ENCODE assay signal across 12 cellular contexts in genomic region chr14:24079521-24080141, GRCh38. TPM values are rescaled to one million over a fixed set of nuclear protein-coding genes. Genes with fewer than 3 reads are reported as not detected.
DNase-seq lines count a peak whose midpoint lies in the region; ATAC-seq and TF ChIP-seq lines count a peak whose summit lies in the region.
"Had no signal": no experiment of that assay in that cellular context is flagged by ENCODE, and none has a peak within 500 bp of the region (broad histone marks: within the 10 kb centered on the region; RNA-seq: fewer than 3 reads in every experiment).

No MANE protein-coding gene starts in this region.

- peaks cover 17% of the 10 kb centered on the region for H3K4me1 ChIP-seq in CD4-positive, CD25-positive, alpha-beta regulatory T cell (ENCODE audit: control insufficient read depth, insufficient read depth, low read length, poor library complexity, severe bottlenecking)

- no peak for TF ChIP-seq CTCF in HL-60 (IDR thresholded peaks at IDR 0.05; ENCODE audit: insufficient read depth, low read length)
- TF ChIP-seq CTCF in Calu3 (IDR thresholded peaks at IDR 0.05; ENCODE audit: unreplicated experiment), result no peak

- H3K36me3 ChIP-seq in CD4-positive, CD25-positive, alpha-beta regulatory T cell (ENCODE audit: control insufficient read depth, insufficient read depth, low read length), result no peaks in the 10 kb centered on the region

- intact Hi-C loops in Calu3 (cut with micrococcal nuclease; ENCODE audit: unreplicated experiment), result no loop called here

- CTCF ChIA-PET in Calu3 (lab: Charles Lee), result interaction anchor here (0.7 to 2.8 kb wide), 3 partner anchors 11 to 56 kb away, joined by 3 to 10 read pairs (median 3); partner anchors contain the start of gene PSME1

- H3K4me3 ChIP-seq in CD4-positive, CD25-positive, alpha-beta regulatory T cell (ENCODE audit: low read depth, low read length), result no peak overlapping the region
- no peak overlapping the region for H3K4me3 ChIP-seq in HL-60 (replicated peaks; ENCODE audit: insufficient read depth, low read length)

- DNase-seq in CD4-positive, CD25-positive, alpha-beta regulatory T cell, result no peak
- peak; percentile 51 to 73 for DNase-seq in HL-60 (ENCODE audit: low read depth in 1 of 2, low spot score in 1 of 2)
- DNase-seq in SHP77 treated with DMSO at 0.1 percent for 48 hours (lab: John Stamatoyannopoulos, UW), result peak; percentile 44
- peak; percentile 53 for DNase-seq in iPS-NIHi11 (ENCODE audit: low spot score)
- no peak for DNase-seq in Calu3
- DNase-seq in occipital lobe (lab: John Stamatoyannopoulos, UW), result no peak
- DNase-seq in foreskin melanocyte, result no peak
- DNase-seq: activated T-cell treated with anti-CD3 and anti-CD28 coated beads, Interleukin-2, amount 50 U/mL, for 4 hours; Caco-2; mesenchymal stem cell; NCI-H2029 treated with DMSO at 0.1 percent for 48 hours had no signal

- no peaks in the 10 kb centered on the region for H3K9me3 Mint-ChIP-seq in CD4-positive, CD25-positive, alpha-beta regulatory T cell
- no peaks in the 10 kb centered on the region for H3K9me3 Mint-ChIP-seq in Calu3 (ENCODE audit: low read depth, unreplicated experiment)
- H3K9me3 Mint-ChIP-seq: activated T-cell treated with anti-CD3 and anti-CD28 coated beads, Interleukin-2, amount 50 U/mL, for 4 hours had no signal

- no peak for ATAC-seq in CD4-positive, CD25-positive, alpha-beta regulatory T cell (ENCODE audit: low read depth in 2 of 2)
- no peak for ATAC-seq in HG02678 (IDR thresholded peaks at IDR 0.05; ENCODE audit: unreplicated experiment)
- ATAC-seq: activated T-cell treated with anti-CD3 and anti-CD28 coated beads, Interleukin-2, amount 50 U/mL, for 4 hours had no signal

- H3K27ac Mint-ChIP-seq in CD4-positive, CD25-positive, alpha-beta regulatory T cell, result peak overlapping the region in 2 of 3 donors; percentile 69 to 84
- H3K27ac Mint-ChIP-seq in Calu3 (ENCODE audit: unreplicated experiment), result no peak overlapping the region

- no peaks in the 10 kb centered on the region for H3K27me3 ChIP-seq in CD4-positive, CD25-positive, alpha-beta regulatory T cell (ENCODE audit: control insufficient read depth, insufficient read depth, low read length)
- peaks cover 21% of the 10 kb centered on the region for H3K27me3 ChIP-seq in HL-60 (ENCODE audit: insufficient read depth, poor library complexity, severe bottlenecking)

- H3K27me3 Mint-ChIP-seq in CD4-positive, CD25-positive, alpha-beta regulatory T cell, result no peaks in the 10 kb centered on the region
- H3K27me3 Mint-ChIP-seq in Calu3 (ENCODE audit: unreplicated experiment), result peaks cover 20% of the 10 kb centered on the region

- H3K9me3 ChIP-seq in CD4-positive, CD25-positive, alpha-beta regulatory T cell (ENCODE audit: control insufficient read depth in 2 of 2, low read length in 2 of 2), result no peaks in the 10 kb centered on the region
- H3K9me3 ChIP-seq: Caco-2 had no signal

- H3K27ac ChIP-seq in CD4-positive, CD25-positive, alpha-beta regulatory T cell (ENCODE audit: insufficient read depth, low read length, poor library complexity, severe bottlenecking), result no peak overlapping the region
- H3K27ac ChIP-seq in HL-60 (replicated peaks), result no peak overlapping the region

- H3K36me3 Mint-ChIP-seq in CD4-positive, CD25-positive, alpha-beta regulatory T cell, result no peaks in the 10 kb centered on the region
- peaks cover 9% of the 10 kb centered on the region for H3K36me3 Mint-ChIP-seq in Calu3 (ENCODE audit: insufficient read depth, unreplicated experiment)

- peaks cover 3 to 26% (median 17%) of the 10 kb centered on the region in 4 donors for H3K4me1 Mint-ChIP-seq in CD4-positive, CD25-positive, alpha-beta regulatory T cell
- peaks cover 8% of the 10 kb centered on the region for H3K4me1 Mint-ChIP-seq in Calu3 (ENCODE audit: low read depth, unreplicated experiment)

- peak overlapping the region in 2 of 4 donors; percentile 90 to 91 for H3K4me3 Mint-ChIP-seq in CD4-positive, CD25-positive, alpha-beta regulatory T cell
- H3K4me3 Mint-ChIP-seq in Calu3 (ENCODE audit: low read depth, unreplicated experiment), result no peak overlapping the region

- BruUV-seq in Calu3 (replicated peaks; lab: Mats Ljungman, UMichigan), result no TSS peak

RNA-seq across cellular contexts. Expression of gene CPNE6, which starts 8.3 kb away (rescaled TPM):
- not detected for total RNA-seq in CD4-positive, CD25-positive, alpha-beta regulatory T cell
- not detected for polyA plus RNA-seq in CD4-positive, CD25-positive, alpha-beta regulatory T cell
- total RNA-seq in Calu3 (2022) (not detected in 2 replicates), occipital lobe (10.8 TPM)
- total RNA-seq: activated T-cell treated with anti-CD3 and anti-CD28 coated beads, Interleukin-2, amount 50 U/mL, for 4 hours; Caco-2 had no signal

RNA-seq across cellular contexts. Expression of gene PCK2, which starts 14.5 kb away (rescaled TPM):
- 21.0 TPM for total RNA-seq in CD4-positive, CD25-positive, alpha-beta regulatory T cell
- 10 to 100 TPM; 26.3 to 32.2 (median 27.8) TPM for polyA plus RNA-seq in CD4-positive, CD25-positive, alpha-beta regulatory T cell
- 38.0 and 43.6 TPM in 2 replicates for total RNA-seq in Calu3 (2022)
- total RNA-seq in occipital lobe, result 1.1 TPM

RNA-seq across cellular contexts. Expression of gene CARMIL3, which starts 27.8 kb away (rescaled TPM):
- 0.52 TPM for total RNA-seq in CD4-positive, CD25-positive, alpha-beta regulatory T cell
- not detected for polyA plus RNA-seq in CD4-positive, CD25-positive, alpha-beta regulatory T cell
- total RNA-seq in Calu3 (2022) (0.33 and 0.42 TPM in 2 replicates), occipital lobe (24.2 TPM)

RNA-seq across cellular contexts. Expression of gene DCAF11, which starts 34.9 kb away (rescaled TPM):
- total RNA-seq in CD4-positive, CD25-positive, alpha-beta regulatory T cell, result 97.8 TPM
- 10 to 100 TPM; 73.4 to 95.7 (median 82.3) TPM for polyA plus RNA-seq in CD4-positive, CD25-positive, alpha-beta regulatory T cell
- total RNA-seq in Calu3 (2022) (58.2 and 63.4 TPM in 2 replicates), occipital lobe (60.0 TPM)

RNA-seq across cellular contexts. Expression of gene NRL, which starts 35.1 kb away (rescaled TPM):
- total RNA-seq in CD4-positive, CD25-positive, alpha-beta regulatory T cell, result 2.8 TPM
- 1 to 10 TPM; 1.9 to 2.9 (median 2.1) TPM for polyA plus RNA-seq in CD4-positive, CD25-positive, alpha-beta regulatory T cell
- 1.8 and 2.3 TPM in 2 replicates for total RNA-seq in Calu3 (2022)
- 0.94 TPM for total RNA-seq in occipital lobe

Comparison
In these comparisons a context has a peak if more than half of its experiments do, and no peak if none do; other contexts are left out.
1. DNase-seq: peak in HL-60 (2 of 2), SHP77 treated with DMSO at 0.1 percent for 48 hours (single experiment) and iPS-NIHi11 (single experiment); none in CD4-positive, CD25-positive, alpha-beta regulatory T cell (0 of 3), Calu3 (single experiment), occipital lobe (single experiment) and foreskin melanocyte (single experiment).
2. RNA of gene CPNE6, which starts 8.3 kb away (total RNA-seq): 10.8 TPM in occipital lobe (single experiment); not detected in CD4-positive, CD25-positive, alpha-beta regulatory T cell (single experiment) and not detected in Calu3; every median in the first group is over 10 times any median in the second.
3. RNA of gene PCK2, which starts 14.5 kb away (total RNA-seq): 38.0 to 43.6 TPM in Calu3 and 21.0 TPM in CD4-positive, CD25-positive, alpha-beta regulatory T cell (single experiment); 1.1 TPM in occipital lobe (single experiment); every median in the first group is over 10 times any median in the second.
4. RNA of gene CARMIL3, which starts 27.8 kb away (total RNA-seq): 24.2 TPM in occipital lobe (single experiment); 0.52 TPM in CD4-positive, CD25-positive, alpha-beta regulatory T cell (single experiment) and 0.33 to 0.42 TPM in Calu3; every median in the first group is over 10 times any median in the second.